ENCODE assay signal across 13 cellular contexts in genomic region chr7:75888464-75889222, GRCh38. TPM values are rescaled to one million over a fixed set of nuclear protein-coding genes. Genes with fewer than 3 reads are reported as not detected.
A peak's percentile ranks its signal among the peaks of the same experiment; 100 is the strongest.
DNase-seq lines count a peak whose midpoint lies in the region; ATAC-seq and TF ChIP-seq lines count a peak whose summit lies in the region.
"Had no signal": no experiment of that assay in that cellular context is flagged by ENCODE, and none has a peak within 500 bp of the region (broad histone marks: within the 10 kb centered on the region; RNA-seq: fewer than 3 reads in every experiment).

No MANE protein-coding gene starts in this region.

- H3K36me3 Mint-ChIP-seq in endothelial cell (ENCODE audit: low read depth, unreplicated experiment): peaks cover 29% of the 10 kb centered on the region
- peaks cover 0 to 23% (median 6%) of the 10 kb centered on the region in 5 donors for H3K36me3 Mint-ChIP-seq in naive thymus-derived CD4-positive, alpha-beta T cell

- no peaks in the 10 kb centered on the region for H3K27me3 ChIP-seq in naive thymus-derived CD4-positive, alpha-beta T cell (ENCODE audit: control insufficient read depth in 2 of 2, insufficient read depth in 2 of 2, low read length in 2 of 2)
- no peaks in the 10 kb centered on the region for H3K27me3 ChIP-seq in HAP-1 (ENCODE audit: low read depth)
- H3K27me3 ChIP-seq: neutrophil had no signal

- intact Hi-C loops in naive thymus-derived CD4-positive, alpha-beta T cell (cut with micrococcal nuclease): no loop called here
- intact Hi-C loops in left colon (cut with DNase I, micrococcal nuclease): no loop called here

- DNase-seq in stimulated activated naive CD8-positive, alpha-beta T cell treated with anti-CD3 and anti-CD28 coated beads, Interleukin-15, amount 100 ng/mL, for 72 hours: no peak
- DNase-seq in stimulated activated naive CD8-positive, alpha-beta T cell treated with anti-CD3 and anti-CD28 coated beads, Interleukin-15, Interleukin-2, amounts not matched to agents 100 U/mL and 50 U/mL, for 24 hours: no peak
- DNase-seq in endothelial cell (ENCODE audit: low spot score): no peak
- DNase-seq in naive thymus-derived CD4-positive, alpha-beta T cell: no peak
- DNase-seq in HAP-1 (ENCODE audit: low spot score in 2 of 2): no peak
- DNase-seq in activated CD8-positive, alpha-beta memory T cell treated with anti-CD3 and anti-CD28 coated beads, Interleukin-2, amount 50 U/mL, for 4 hours: no peak
- no peak for DNase-seq in left colon
- DNase-seq: activated CD4-positive, alpha-beta T cell treated with anti-CD3 and anti-CD28 coated beads, Interleukin-2, amount 50 U/mL, for 4 hours; MM.1S; SIG-M5 had no signal

- POLR2A ChIA-PET in naive thymus-derived CD4-positive, alpha-beta T cell (lab: Charles Lee): interaction anchor here (2.2 kb wide), 1 partner anchor 10 kb away, joined by 4 read pairs; the partner anchor contains the start of gene RHBDD2

- no peaks in the 10 kb centered on the region for H3K9me3 Mint-ChIP-seq in stimulated activated naive CD8-positive, alpha-beta T cell treated with anti-CD3 and anti-CD28 coated beads, Interleukin-15, amount 100 ng/mL, for 72 hours
- H3K9me3 Mint-ChIP-seq in endothelial cell (ENCODE audit: unreplicated experiment): no peaks in the 10 kb centered on the region
- H3K9me3 Mint-ChIP-seq in naive thymus-derived CD4-positive, alpha-beta T cell: no peaks in the 10 kb centered on the region
- H3K9me3 Mint-ChIP-seq: activated naive CD4-positive, alpha-beta T cell treated with anti-CD3 and anti-CD28 coated beads, Interleukin-2, amount 50 U/mL, for 24 hours had no signal

- peaks cover 15% of the 10 kb centered on the region for H3K4me1 Mint-ChIP-seq in stimulated activated naive CD8-positive, alpha-beta T cell treated with anti-CD3 and anti-CD28 coated beads, Interleukin-15, amount 100 ng/mL, for 72 hours
- H3K4me1 Mint-ChIP-seq in endothelial cell (ENCODE audit: unreplicated experiment): no peaks in the 10 kb centered on the region
- peaks cover 0 to 5% (median 3%) of the 10 kb centered on the region in 7 donors for H3K4me1 Mint-ChIP-seq in naive thymus-derived CD4-positive, alpha-beta T cell

- H3K4me1 ChIP-seq in naive thymus-derived CD4-positive, alpha-beta T cell (ENCODE audit: control insufficient read depth in 2 of 2, insufficient read depth in 2 of 2, low read length in 2 of 2): no peaks in the 10 kb centered on the region
- no peaks in the 10 kb centered on the region for H3K4me1 ChIP-seq in HAP-1

- H3K27ac ChIP-seq in naive thymus-derived CD4-positive, alpha-beta T cell (ENCODE audit: low read depth, low read length): no peak overlapping the region
- H3K27ac ChIP-seq: neutrophil had no signal

- peak; percentile 18 for ATAC-seq in stimulated activated naive CD8-positive, alpha-beta T cell treated with anti-CD3 and anti-CD28 coated beads, Interleukin-15, amount 100 ng/mL, for 72 hours
- no peak for ATAC-seq in stimulated activated naive CD8-positive, alpha-beta T cell treated with anti-CD3 and anti-CD28 coated beads, Interleukin-15, Interleukin-2, amounts not matched to agents 100 U/mL and 50 U/mL, for 24 hours
- peak; percentile 16 for ATAC-seq in naive thymus-derived CD4-positive, alpha-beta T cell
- ATAC-seq in left colon (no peak), HG02759 (IDR thresholded peaks at IDR 0.05; ENCODE audit: unreplicated experiment) (no peak)

- no peak for TF ChIP-seq CTCF in endothelial cell (IDR thresholded peaks at IDR 0.05; ENCODE audit: unreplicated experiment)

- H3K27me3 Mint-ChIP-seq in stimulated activated naive CD8-positive, alpha-beta T cell treated with anti-CD3 and anti-CD28 coated beads, Interleukin-15, amount 100 ng/mL, for 72 hours: no peaks in the 10 kb centered on the region
- H3K27me3 Mint-ChIP-seq in endothelial cell (ENCODE audit: unreplicated experiment): peaks cover 3% of the 10 kb centered on the region
- H3K27me3 Mint-ChIP-seq in naive thymus-derived CD4-positive, alpha-beta T cell: no peaks in the 10 kb centered on the region
- H3K27me3 Mint-ChIP-seq: activated naive CD4-positive, alpha-beta T cell treated with anti-CD3 and anti-CD28 coated beads, Interleukin-2, amount 50 U/mL, for 24 hours had no signal

- H3K9me3 ChIP-seq in naive thymus-derived CD4-positive, alpha-beta T cell (ENCODE audit: control insufficient read depth in 2 of 3, low read length in 3 of 3): no peaks in the 10 kb centered on the region
- no peaks in the 10 kb centered on the region for H3K9me3 ChIP-seq in HAP-1
- H3K9me3 ChIP-seq: neutrophil had no signal

- H3K36me3 ChIP-seq in naive thymus-derived CD4-positive, alpha-beta T cell (ENCODE audit: control insufficient read depth in 2 of 3, insufficient read depth in 3 of 3, low read length in 3 of 3): peaks cover 0 to 55% (median 15%) of the 10 kb centered on the region in 3 experiments
- H3K36me3 ChIP-seq in HAP-1 (replicated peaks): peaks cover 46% of the 10 kb centered on the region

- in situ Hi-C loops in HAP-1 (cut with MboI; ENCODE audit: low sequenced_read_pairs): no loop called here

- CTCF ChIA-PET in naive thymus-derived CD4-positive, alpha-beta T cell (lab: Charles Lee): no interaction called here

- H3K27ac Mint-ChIP-seq in stimulated activated naive CD8-positive, alpha-beta T cell treated with anti-CD3 and anti-CD28 coated beads, Interleukin-15, amount 100 ng/mL, for 72 hours: peak overlapping the region; percentile 47 to 94
- H3K27ac Mint-ChIP-seq in endothelial cell (ENCODE audit: unreplicated experiment): peak overlapping the region; percentile 13
- H3K27ac Mint-ChIP-seq in naive thymus-derived CD4-positive, alpha-beta T cell: peak overlapping the region in 4 of 9 donors; percentile 23 to 70 (median 48)
- H3K27ac Mint-ChIP-seq: activated naive CD4-positive, alpha-beta T cell treated with anti-CD3 and anti-CD28 coated beads, Interleukin-2, amount 50 U/mL, for 24 hours had no signal

- H3K4me3 Mint-ChIP-seq in stimulated activated naive CD8-positive, alpha-beta T cell treated with anti-CD3 and anti-CD28 coated beads, Interleukin-15, amount 100 ng/mL, for 72 hours: no peak overlapping the region
- H3K4me3 Mint-ChIP-seq in endothelial cell (ENCODE audit: unreplicated experiment): peak overlapping the region; percentile 29
- H3K4me3 Mint-ChIP-seq in naive thymus-derived CD4-positive, alpha-beta T cell: peak overlapping the region in 1 of 10 donors; percentile 0
- H3K4me3 Mint-ChIP-seq: activated naive CD4-positive, alpha-beta T cell treated with anti-CD3 and anti-CD28 coated beads, Interleukin-2, amount 50 U/mL, for 24 hours had no signal

- H3K4me3 ChIP-seq in naive thymus-derived CD4-positive, alpha-beta T cell (ENCODE audit: low read length): no peak overlapping the region
- H3K4me3 ChIP-seq in HAP-1: no peak overlapping the region

RNA-seq across cellular contexts. Expression of gene RHBDD2, which starts 9.8 kb away (rescaled TPM):
- total RNA-seq in endothelial cell (ENCODE audit: unreplicated experiment) (50.7 TPM), left colon (10 to 100 TPM; 52.8 to 62.3 TPM)
- total RNA-seq in naive thymus-derived CD4-positive, alpha-beta T cell: 10 to 100 TPM; 36.2 to 95.1 (median 47.8) TPM
- 100 to 1,000 TPM; 107 to 124 TPM for polyA plus RNA-seq in naive thymus-derived CD4-positive, alpha-beta T cell

RNA-seq across cellular contexts. Expression of gene POR, which starts 26.3 kb away (rescaled TPM):
- 70.8 TPM for total RNA-seq in endothelial cell (ENCODE audit: unreplicated experiment)
- total RNA-seq in naive thymus-derived CD4-positive, alpha-beta T cell: 10 to 100 TPM; 45.9 to 72.3 (median 69.7) TPM
- 10 to 100 TPM; 41.6 to 69.2 TPM for polyA plus RNA-seq in naive thymus-derived CD4-positive, alpha-beta T cell
- 100 to 1,000 TPM; 131 to 150 TPM for total RNA-seq in left colon

Comparison
In these comparisons a context has a peak if more than half of its experiments do, and no peak if none do; other contexts are left out.
1. ATAC-seq: peak in stimulated activated naive CD8-positive, alpha-beta T cell treated with anti-CD3 and anti-CD28 coated beads, Interleukin-15, amount 100 ng/mL, for 72 hours (single experiment) and naive thymus-derived CD4-positive, alpha-beta T cell (single experiment); none in stimulated activated naive CD8-positive, alpha-beta T cell treated with anti-CD3 and anti-CD28 coated beads, Interleukin-15, Interleukin-2, amounts not matched to agents 100 U/mL and 50 U/mL, for 24 hours (single experiment), left colon (single experiment) and HG02759 (single experiment).